ENCODE assay signal across 8 cellular contexts in the genomic region with DNA sequence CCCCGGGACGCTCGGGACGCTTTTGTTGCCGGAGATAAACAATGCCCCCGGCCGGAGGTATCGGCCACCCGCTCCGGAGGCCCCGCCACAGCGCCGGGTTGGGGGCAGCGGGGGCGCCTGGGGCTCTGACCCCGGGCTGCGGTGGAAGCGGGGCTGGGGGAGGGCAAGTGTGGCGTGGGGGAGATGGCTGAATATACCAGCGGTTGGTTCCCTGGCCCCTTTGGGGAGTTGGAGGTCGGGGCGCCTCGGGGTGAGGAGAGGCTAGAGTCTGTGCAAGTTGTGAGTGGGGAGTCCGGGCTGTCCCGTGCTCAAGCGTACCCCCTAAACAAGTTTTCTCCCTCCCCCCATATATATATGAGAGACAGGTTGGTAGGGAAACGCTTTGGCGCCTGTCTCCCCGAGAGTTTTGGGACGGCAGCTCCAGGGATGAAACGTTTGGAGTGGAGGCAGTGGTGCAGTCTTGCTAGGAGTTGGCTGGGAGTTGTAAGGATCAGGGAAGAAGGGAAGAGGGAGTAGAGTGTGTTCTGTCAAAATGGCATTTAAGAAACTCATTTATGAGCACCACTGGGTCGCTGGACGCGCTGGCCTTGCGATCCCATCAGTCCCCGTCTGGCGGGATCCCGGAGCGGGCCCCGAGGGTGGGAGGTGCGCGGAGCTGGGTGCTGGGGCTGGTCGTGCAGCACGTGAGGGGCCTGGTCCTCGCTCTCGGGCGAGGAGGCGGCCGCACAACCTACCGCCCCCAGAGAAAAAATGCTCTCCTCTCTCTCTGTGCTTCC. TPM values are rescaled to one million over a fixed set of nuclear protein-coding genes. Genes with fewer than 3 reads are reported as not detected.
DNase-seq lines count a peak whose midpoint lies in the region; ATAC-seq, FAIRE-seq and TF ChIP-seq lines count a peak whose summit lies in the region.

No MANE protein-coding gene starts in this region.

- peaks cover 13% of the 10 kb centered on the region for H3K4me1 ChIP-seq in astrocyte (ENCODE audit: insufficient read depth, low read length)
- H3K4me1 ChIP-seq in iPS-20b (ENCODE audit: insufficient read depth, low read length) = peaks cover 10% of the 10 kb centered on the region
- H3K4me1 ChIP-seq in smooth muscle cell (ENCODE audit: low read depth) = peaks cover 17% of the 10 kb centered on the region

- peak overlapping the region; percentile 90 for H3K4me3 Mint-ChIP-seq in astrocyte (ENCODE audit: unreplicated experiment)

- in situ Hi-C loops in G401 (cut with HindIII; ENCODE audit: low sequenced_read_pairs) = no loop called here

- no peak for FAIRE-seq in astrocyte (lab: Jason Lieb, UNC)

- H3K9me3 ChIP-seq in MG63 (no peaks in the 10 kb centered on the region), astrocyte (ENCODE audit: insufficient read depth, low read depth, low read length) (no peaks in the 10 kb centered on the region), iPS-20b (ENCODE audit: insufficient read depth, low read depth, low read length) (no peaks in the 10 kb centered on the region), smooth muscle cell (replicated peaks; ENCODE audit: low read depth) (no peaks in the 10 kb centered on the region)

- ATAC-seq in GM19351 (IDR thresholded peaks at IDR 0.05; ENCODE audit: unreplicated experiment) (no peak), HG03108 (IDR thresholded peaks at IDR 0.05; ENCODE audit: unreplicated experiment) (no peak)

- H3F3A ChIP-seq in smooth muscle cell (ENCODE audit: low read depth) = peaks cover 7% of the 10 kb centered on the region

- H2AFZ ChIP-seq in astrocyte (ENCODE audit: low read depth, low read length) = peak overlapping the region; percentile 90
- H2AFZ ChIP-seq in smooth muscle cell (ENCODE audit: low read depth) = peak overlapping the region; percentile 97

- peak; percentile 14 for DNase-seq in G401 (ENCODE audit: low spot score)
- peak; percentile 54 for DNase-seq in MG63
- no peak for DNase-seq in astrocyte (ENCODE audit: low read depth)
- DNase-seq in smooth muscle cell (lab: John Stamatoyannopoulos, UW; ENCODE audit: unreplicated experiment) = peak; percentile 22
- no peak for DNase-seq in OCI-M2 (lab: John Stamatoyannopoulos, UW; ENCODE audit: unreplicated experiment)

- TF ChIP-seq CTCF in astrocyte (IDR thresholded peaks at IDR 0.05; ENCODE audit: insufficient read depth, low read depth, low read length) = no peak
- TF ChIP-seq CTCF in smooth muscle cell (IDR thresholded peaks at IDR 0.05; ENCODE audit: borderline replicate concordance, insufficient read depth, poor library complexity, severe bottlenecking) = no peak

- WGBS in smooth muscle cell (ENCODE audit: low lambda C conversion rate) = 3% methylated on average over 29 of the region's 50 CpGs

- H3K79me2 ChIP-seq in astrocyte (ENCODE audit: insufficient read depth, low read length) (no peaks in the 10 kb centered on the region), smooth muscle cell (ENCODE audit: low read depth) (peaks cover 27% of the 10 kb centered on the region)

- H3K27me3 ChIP-seq in MG63 (no peaks in the 10 kb centered on the region), astrocyte (ENCODE audit: insufficient read depth, low read length) (no peaks in the 10 kb centered on the region), iPS-20b (ENCODE audit: insufficient read depth, low read length) (no peaks in the 10 kb centered on the region), smooth muscle cell (ENCODE audit: low read depth) (no peaks in the 10 kb centered on the region)

- no peaks in the 10 kb centered on the region for H3K9me3 Mint-ChIP-seq in astrocyte (ENCODE audit: unreplicated experiment)

- peak overlapping the region; percentile 29 for H3K27ac Mint-ChIP-seq in astrocyte (ENCODE audit: unreplicated experiment)

- H4K20me1 ChIP-seq in astrocyte (ENCODE audit: insufficient read depth, low read length) = no peaks in the 10 kb centered on the region
- H4K20me1 ChIP-seq in smooth muscle cell (ENCODE audit: low read depth) = peaks cover 19% of the 10 kb centered on the region

- peaks cover 2% of the 10 kb centered on the region for H3K27me3 Mint-ChIP-seq in astrocyte (ENCODE audit: low read depth, unreplicated experiment)

- peaks cover 17% of the 10 kb centered on the region for H3K4me1 Mint-ChIP-seq in astrocyte (ENCODE audit: low read depth, unreplicated experiment)

- H3K36me3 ChIP-seq in MG63 (no peaks in the 10 kb centered on the region), astrocyte (ENCODE audit: insufficient read depth, low read length) (no peaks in the 10 kb centered on the region), iPS-20b (ENCODE audit: insufficient read depth, low read depth, low read length) (peaks cover 5% of the 10 kb centered on the region), smooth muscle cell (ENCODE audit: low read depth) (no peaks in the 10 kb centered on the region)

- peak overlapping the region; percentile 82 for H3K4me2 ChIP-seq in astrocyte (ENCODE audit: low read length)
- H3K4me2 ChIP-seq in smooth muscle cell = peak overlapping the region; percentile 98

- H3K27ac ChIP-seq in astrocyte (ENCODE audit: low read depth, low read length) (no peak overlapping the region), iPS-20b (ENCODE audit: low read length) (no peak overlapping the region), smooth muscle cell (ENCODE audit: low read depth) (no peak overlapping the region)

- H3K9ac ChIP-seq in astrocyte (ENCODE audit: low read length) (peak overlapping the region; percentile 69), iPS-20b (ENCODE audit: low read depth, low read length) (peak overlapping the region; percentile 87), smooth muscle cell (ENCODE audit: low read depth) (peak overlapping the region; percentile 58)

- no peaks in the 10 kb centered on the region for H3K36me3 Mint-ChIP-seq in astrocyte (ENCODE audit: low read depth, unreplicated experiment)

- H3K4me3 ChIP-seq in MG63 (peak overlapping the region; percentile 83), astrocyte (ENCODE audit: insufficient read depth, low read depth, low read length) (peak overlapping the region; percentile 69), iPS-20b (ENCODE audit: low read length) (peak overlapping the region; percentile 98), smooth muscle cell (peak overlapping the region; percentile 86)

RNA-seq across cellular contexts. Expression of gene TET1, which starts 1.0 kb away (rescaled TPM):
- 3.1 and 6.7 TPM in 2 replicates for total RNA-seq in G401 (2014; rRNA removed; shearing (Covaris generic))
- total RNA-seq in MG63 (2014; rRNA removed; shearing (Covaris generic); ENCODE audit: low replicate concordance) = 0.39 and 0.82 TPM in 2 replicates
- total RNA-seq in astrocyte (6.2 and 7.1 TPM in 2 replicates), smooth muscle cell (15.3 and 19.1 TPM in 2 replicates)
- 2.1 and 2.5 TPM in 2 replicates for polyA plus RNA-seq in smooth muscle cell

RNA-seq across cellular contexts. Expression of gene SLC25A16, which starts 33.8 kb away (rescaled TPM):
- total RNA-seq in G401 (2014; rRNA removed; shearing (Covaris generic)) = 7.5 and 14.3 TPM in 2 replicates
- 7.6 and 12.4 TPM in 2 replicates for total RNA-seq in MG63 (2014; rRNA removed; shearing (Covaris generic); ENCODE audit: low replicate concordance)
- 17.6 and 20.5 TPM in 2 replicates for total RNA-seq in astrocyte
- total RNA-seq in smooth muscle cell = 11.7 and 20.9 TPM in 2 replicates
- 5.3 and 6.9 TPM in 2 replicates for polyA plus RNA-seq in smooth muscle cell

Comparison
In these comparisons a context has a peak if more than half of its experiments do, and no peak if none do; other contexts are left out.
1. DNase-seq: peak in G401 (single experiment), MG63 (single experiment) and smooth muscle cell (single experiment); none in astrocyte (single experiment) and OCI-M2 (single experiment).
2. Peak in every context shown above with its lines, with median percentiles within 50 percentile points of each other: H3K4me3 ChIP-seq and H3K9ac ChIP-seq.